ENCODE assay signal across 8 cellular contexts in genomic region chr13:99614465-99614885, GRCh38. TPM values are rescaled to one million over a fixed set of nuclear protein-coding genes. Genes with fewer than 3 reads are reported as not detected.
DNase-seq lines count a peak whose midpoint lies in the region; ATAC-seq lines count a peak whose summit lies in the region.

No MANE protein-coding gene starts in this region.

- DNase-seq in Ammon's horn (ENCODE audit: low spot score), result peak; percentile 20
- peak; percentile 37 for DNase-seq in SHP77 treated with DMSO at 0.1 percent for 48 hours (lab: John Stamatoyannopoulos, UW)
- DNase-seq in GM03348 (ENCODE audit: low spot score), result no peak
- DNase-seq in effector CD8-positive, alpha-beta T cell (lab: John Stamatoyannopoulos, UW), result no peak
- no peak for DNase-seq in stimulated activated CD4-positive, alpha-beta T cell treated with anti-CD3 and anti-CD28 coated beads, Interleukin-4, amount 100 ng/mL, for 24 hours

- peak; percentile 52 for ATAC-seq in GM18508 (IDR thresholded peaks at IDR 0.05; ENCODE audit: insufficient read depth, unreplicated experiment)
- peak; percentile 55 for ATAC-seq in HG03025 (IDR thresholded peaks at IDR 0.05; ENCODE audit: low FRiP score, unreplicated experiment)
- peak; percentile 97 for ATAC-seq in esophagus mucosa

RNA-seq across cellular contexts. Expression of gene CLYBL, which starts 8.0 kb away (rescaled TPM):
- 10.7 TPM for total RNA-seq in esophagus mucosa

Comparison
In these comparisons a context has a peak if more than half of its experiments do, and no peak if none do; other contexts are left out.
1. DNase-seq: peak in Ammon's horn (single experiment) and SHP77 treated with DMSO at 0.1 percent for 48 hours (single experiment); none in GM03348 (single experiment), effector CD8-positive, alpha-beta T cell (single experiment) and stimulated activated CD4-positive, alpha-beta T cell treated with anti-CD3 and anti-CD28 coated beads, Interleukin-4, amount 100 ng/mL, for 24 hours (single experiment).
2. Peak in every context shown above with its lines, with median percentiles within 50 percentile points of each other: ATAC-seq.